In the genomic region with DNA sequence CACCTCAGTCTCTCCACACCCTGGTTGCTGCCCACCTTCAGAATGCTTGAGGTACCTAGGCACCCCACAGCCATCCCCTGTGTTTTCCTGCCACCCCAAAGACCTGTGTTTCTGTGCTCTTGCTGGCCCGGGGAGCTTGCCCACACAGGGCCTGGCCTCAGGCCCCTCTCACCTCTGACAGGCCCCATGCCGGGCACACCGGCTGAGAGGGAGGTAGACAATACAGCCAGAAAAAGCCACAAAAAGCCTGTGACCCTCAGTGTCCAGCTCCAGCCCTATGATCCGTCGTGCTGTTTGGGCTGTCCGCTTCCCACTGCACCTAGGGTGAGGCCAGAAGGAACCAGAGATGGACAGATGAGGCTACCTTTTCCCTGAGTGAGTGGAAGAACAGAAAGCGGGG, we compare ENCODE assay signal across 17 cellular contexts. TPM values are rescaled to one million over a fixed set of nuclear protein-coding genes. Genes with fewer than 3 reads are reported as not detected.
A peak's percentile ranks its signal among the peaks of the same experiment; 100 is the strongest.
DNase-seq lines count a peak whose midpoint lies in the region; ATAC-seq and TF ChIP-seq lines count a peak whose summit lies in the region.
"Had no signal": no experiment of that assay in that cellular context is flagged by ENCODE, and none has a peak within 500 bp of the region (broad histone marks: within the 10 kb centered on the region; RNA-seq: fewer than 3 reads in every experiment).

No MANE protein-coding gene starts in this region.

- 90 to 94% methylated on average over 7 of the region's 7 CpGs for WGBS in tibial nerve, 2 donors

- no peaks in the 10 kb centered on the region for H3K9me3 Mint-ChIP-seq in neural crest cell
- H3K9me3 Mint-ChIP-seq: CD4-positive, alpha-beta T cell; IgD-negative memory B cell had no signal

- peak overlapping the region in 2 of 3 donors; percentile 14 to 62 for H3K9ac ChIP-seq in skeletal muscle tissue (ENCODE audit: low read depth in 1 of 3, low read length in 3 of 3)

- H3K4me3 Mint-ChIP-seq in T-helper 17 cell (no peak overlapping the region), neural crest cell (no peak overlapping the region)
- H3K4me3 Mint-ChIP-seq: B cell; CD4-positive, alpha-beta T cell had no signal

- ATAC-seq in T-helper 17 cell (no peak), GM21390 (IDR thresholded peaks at IDR 0.05; ENCODE audit: unreplicated experiment) (no peak), GM21723 (IDR thresholded peaks at IDR 0.05; ENCODE audit: unreplicated experiment) (no peak)

- H3K9me3 ChIP-seq in T-helper 17 cell (ENCODE audit: control insufficient read depth, low read length, poor library complexity, severe bottlenecking), result no peaks in the 10 kb centered on the region
- no peaks in the 10 kb centered on the region for H3K9me3 ChIP-seq in skeletal muscle tissue (ENCODE audit: control insufficient read depth in 3 of 3, low read length in 3 of 3)
- no peaks in the 10 kb centered on the region for H3K9me3 ChIP-seq in tibial nerve

- H3K36me3 ChIP-seq in skeletal muscle tissue (ENCODE audit: control insufficient read depth in 3 of 3, insufficient read depth in 3 of 3, low read length in 3 of 3) (peaks cover 64 to 73% (median 65%) of the 10 kb centered on the region in 3 donors), tibial nerve (peaks cover 0 to 69% (median 0%) of the 10 kb centered on the region in 3 donors)

- H3K27ac Mint-ChIP-seq in T-helper 17 cell, result peak overlapping the region; percentile 29
- peak overlapping the region; percentile 27 for H3K27ac Mint-ChIP-seq in neural crest cell (ENCODE audit: unreplicated experiment)
- H3K27ac Mint-ChIP-seq: B cell; CD4-positive, alpha-beta T cell; IgD-negative memory B cell had no signal

- H3K36me3 Mint-ChIP-seq in T-helper 17 cell (ENCODE audit: low read depth), result no peaks in the 10 kb centered on the region
- H3K36me3 Mint-ChIP-seq in neural crest cell (ENCODE audit: low read depth), result peaks cover 14% of the 10 kb centered on the region
- H3K36me3 Mint-ChIP-seq: IgD-negative memory B cell had no signal

- H3K4me1 ChIP-seq in skeletal muscle tissue (ENCODE audit: control insufficient read depth in 3 of 3, insufficient read depth in 3 of 3, low read length in 3 of 3) (peaks cover 39 to 60% (median 54%) of the 10 kb centered on the region in 3 donors), tibial nerve (peaks cover 0 to 22% (median 0%) of the 10 kb centered on the region in 4 donors)

- H3K27me3 ChIP-seq in skeletal muscle tissue (ENCODE audit: control insufficient read depth in 3 of 3, insufficient read depth in 3 of 3, low read length in 3 of 3) (no peaks in the 10 kb centered on the region), tibial nerve (no peaks in the 10 kb centered on the region)

- no peak for TF ChIP-seq CTCF in GM13976 (IDR thresholded peaks at IDR 0.05; ENCODE audit: borderline replicate concordance, control extremely low read depth, extremely low read depth, insufficient read depth, missing control alignments)
- no peak for TF ChIP-seq CTCF in neural crest cell (conservative IDR thresholded peaks at IDR 0.05)
- TF ChIP-seq CTCF in tibial nerve (IDR thresholded peaks at IDR 0.05), result no peak

- no peak overlapping the region for H3K4me3 ChIP-seq in skeletal muscle tissue (ENCODE audit: low read length in 3 of 3)
- no peak overlapping the region for H3K4me3 ChIP-seq in tibial nerve

- H3K27me3 Mint-ChIP-seq in T-helper 17 cell (peaks cover 15% of the 10 kb centered on the region), neural crest cell (ENCODE audit: low read depth) (peaks cover 33% of the 10 kb centered on the region)
- H3K27me3 Mint-ChIP-seq: B cell; CD4-positive, alpha-beta T cell had no signal

- TF ChIP-seq EP300 in tibial nerve (IDR thresholded peaks at IDR 0.05), result no peak

- DNase-seq in GM13976 (ENCODE audit: low spot score) (peak; percentile 12), T-helper 17 cell (no peak), neural crest cell (ENCODE audit: low read depth, low spot score) (no peak), tibial nerve (ENCODE audit: low spot score in 2 of 2) (no peak)
- DNase-seq: ACHN; C1 segment of cervical spinal cord; Calu3; CD4-positive, alpha-beta T cell; DMS 273 treated with DMSO at 0.1 percent for 48 hours had no signal

- peak overlapping the region; percentile 44 for H3K27ac ChIP-seq in skeletal muscle tissue (ENCODE audit: low read depth, low read length)
- H3K27ac ChIP-seq in tibial nerve, result no peak overlapping the region

- no peak for TF ChIP-seq POLR2A in tibial nerve (IDR thresholded peaks at IDR 0.05)

- peaks cover 6% of the 10 kb centered on the region for H3K4me1 Mint-ChIP-seq in T-helper 17 cell
- H3K4me1 Mint-ChIP-seq in neural crest cell, result peaks cover 15% of the 10 kb centered on the region

- in situ Hi-C loops in GM13976 (cut with MboI; ENCODE audit: low sequenced_read_pairs, unreplicated experiment), result no loop called here

RNA-seq across cellular contexts. Expression of a gene that starts 11.4 kb away (rescaled TPM):
- total RNA-seq in T-helper 17 cell (10 to 100 TPM in 1 of 2 donors, 1 to 10 TPM in 1; 9.5 to 11.3 TPM), neural crest cell (30.7 and 33.7 TPM in 2 replicates), skeletal muscle tissue (15.7 TPM), tibial nerve (10 to 100 TPM; 15.5 to 28.7 (median 18.7) TPM)
- total RNA-seq: HT-29 had no signal

RNA-seq across cellular contexts. Expression of a gene that starts 21.5 kb away (rescaled TPM):
- total RNA-seq in T-helper 17 cell (1 to 10 TPM; 3.6 to 5.4 TPM), neural crest cell (not detected in 2 replicates), skeletal muscle tissue (4.2 TPM), tibial nerve (10 to 100 TPM in 1 of 4 donors, 1 to 10 TPM in 3; 4.4 to 12.9 (median 8.6) TPM)
- total RNA-seq: A172, Calu3, Daoy, HT-29 had no signal

RNA-seq across cellular contexts. Expression of a gene that starts 30.7 kb away (rescaled TPM):
- total RNA-seq in T-helper 17 cell (under 1 TPM; 0.39 to 0.70 TPM), neural crest cell (11.2 and 11.9 TPM in 2 replicates), skeletal muscle tissue (9.9 TPM), tibial nerve (10 to 100 TPM; 10.1 to 16.5 (median 13.8) TPM)

RNA-seq across cellular contexts. Expression of a gene that starts 31.0 kb away (rescaled TPM):
- 10 to 100 TPM; 33.7 to 37.8 TPM for total RNA-seq in T-helper 17 cell
- 48.7 and 57.1 TPM in 2 replicates for total RNA-seq in neural crest cell
- 24.5 TPM for total RNA-seq in skeletal muscle tissue
- 10 to 100 TPM; 20.5 to 42.6 (median 31.2) TPM for total RNA-seq in tibial nerve

RNA-seq across cellular contexts. Expression of a gene that starts 40.8 kb away (rescaled TPM):
- total RNA-seq in T-helper 17 cell, result 1 to 10 TPM; 1.0 to 3.0 TPM
- 1.6 and 2.7 TPM in 2 replicates for total RNA-seq in neural crest cell
- total RNA-seq in skeletal muscle tissue, result 50.6 TPM
- total RNA-seq in tibial nerve, result 1 to 10 TPM in 2 of 4 donors, not detected in 2; 1.1 to 4.8 TPM
- total RNA-seq: HT-29 had no signal
